ENCODE assay signal across 7 cellular contexts in the genomic region with DNA sequence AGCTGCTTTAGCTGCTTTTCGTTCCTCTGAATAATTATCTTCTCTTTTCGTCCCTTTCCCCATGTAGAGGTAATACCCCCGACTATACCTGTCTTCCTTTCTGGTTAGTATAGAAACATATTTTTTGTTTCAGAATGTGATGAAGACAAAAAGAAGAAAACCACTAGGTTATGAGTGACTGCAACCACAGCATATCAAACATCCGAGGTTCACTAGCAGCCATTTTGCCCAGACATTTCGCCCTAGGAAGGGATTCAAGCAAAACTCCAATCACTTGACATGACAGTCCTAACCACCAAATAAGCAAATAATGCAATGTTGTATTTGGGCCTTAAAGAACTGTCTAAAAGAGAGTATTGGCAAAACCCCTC. TPM values are rescaled to one million over a fixed set of nuclear protein-coding genes. Genes with fewer than 3 reads are reported as not detected.
DNase-seq lines count a peak whose midpoint lies in the region; ATAC-seq, FAIRE-seq and TF ChIP-seq lines count a peak whose summit lies in the region.

No MANE protein-coding gene starts in this region.

- no peak overlapping the region for H3K18ac ChIP-seq in H1 (ENCODE audit: extremely low read depth, low read length)

- H3K79me2 ChIP-seq in H1 (ENCODE audit: control insufficient read depth in 1 of 2, insufficient read depth in 2 of 2, low read length in 2 of 2), result peaks cover 95 to 100% of the 10 kb centered on the region in 2 experiments

- peak in 1 of 2 experiments; percentile 59; a peak in 1 of 3 replicates for TF ChIP-seq POLR2A in H1 (IDR thresholded peaks at IDR 0.05; ENCODE audit: control extremely low read depth in 1 of 2, low read depth in 2 of 2, low read length in 2 of 2)

- H3K4me1 Mint-ChIP-seq in IgD-negative memory B cell, result peaks cover 76 to 81% (median 80%) of the 10 kb centered on the region in 3 donors

- no peak overlapping the region for H2BK20ac ChIP-seq in H1 (ENCODE audit: low read length)

- 0 out of 7 replicates have a peak overlapping the region, but pooled peaks of 1 of the 4 experiments have one; percentile 22 for H3K9ac ChIP-seq in H1 (replicated peaks in 1 of 4; ENCODE audit: extremely low read depth in 1 of 4, low read depth in 3 of 4, low read length in 3 of 4)
- H3K9ac ChIP-seq in skeletal muscle satellite cell (ENCODE audit: low read depth, low read length), result no peak overlapping the region

- no peak overlapping the region for H2AK5ac ChIP-seq in H1 (ENCODE audit: low read depth, low read length)

- no peak for TF ChIP-seq RAD21 in H1 (IDR thresholded peaks at IDR 0.05 in 1 of 2, conservative IDR thresholded peaks at IDR 0.05 in 1 of 2; ENCODE audit: low read depth in 2 of 2, low read length in 2 of 2)

- H2BK15ac ChIP-seq in H1 (ENCODE audit: low read length), result no peak overlapping the region

- no peaks in the 10 kb centered on the region for H3K23me2 ChIP-seq in H1 (ENCODE audit: low read depth, low read length)

- no peak overlapping the region for H2BK12ac ChIP-seq in H1 (ENCODE audit: low read depth, low read length)

- CTCF ChIA-PET in H1 (lab: Charles Lee; ENCODE audit: partially characterized antibody), result interaction anchor here (1.0 to 2.4 kb wide), 5 partner anchors 11 to 41 kb away, joined by 3 to 15 read pairs (median 4); no protein-coding TSS in a partner anchor

- FAIRE-seq in H1 (lab: Jason Lieb, UNC), result no peak

- no peak overlapping the region for H4K8ac ChIP-seq in H1 (ENCODE audit: extremely low read depth, insufficient read depth, low read length)

- H3K9me3 ChIP-seq in H1 (ENCODE audit: insufficient read depth in 2 of 2, low read depth in 1 of 2, low read length in 1 of 2), result no peaks in the 10 kb centered on the region
- H3K9me3 ChIP-seq in skeletal muscle satellite cell (replicated peaks; ENCODE audit: low read length), result no peaks in the 10 kb centered on the region

- H3K27me3 Mint-ChIP-seq in IgD-negative memory B cell, result no peaks in the 10 kb centered on the region

- H3K4me3 ChIP-seq in H1 (ENCODE audit: extremely low read depth in 1 of 4, insufficient read depth in 2 of 4, low read depth in 3 of 4, low read length in 4 of 4) (no peak overlapping the region), skeletal muscle satellite cell (ENCODE audit: low read length) (no peak overlapping the region)

- peak overlapping the region; percentile 26 to 82 (median 66) for H3K4me3 Mint-ChIP-seq in IgD-negative memory B cell

- no peaks in the 10 kb centered on the region for H3K79me1 ChIP-seq in H1 (ENCODE audit: low read depth, low read length)

- H3K36me3 Mint-ChIP-seq in IgD-negative memory B cell, result peaks cover 5% of the 10 kb centered on the region

- H4K91ac ChIP-seq in H1 (replicated peaks; ENCODE audit: insufficient read length, low read length), result no peak overlapping the region

- no peak overlapping the region for H3K14ac ChIP-seq in H1 (ENCODE audit: insufficient read length)

- H3K9me3 Mint-ChIP-seq in IgD-negative memory B cell, result no peaks in the 10 kb centered on the region

- no peaks in the 10 kb centered on the region for H3K27me3 ChIP-seq in H1 (replicated peaks in 1 of 4; ENCODE audit: control insufficient read depth in 3 of 4, extremely low read depth in 1 of 4, insufficient read depth in 3 of 4, low read length in 3 of 4)
- no peaks in the 10 kb centered on the region for H3K27me3 ChIP-seq in skeletal muscle satellite cell (ENCODE audit: control insufficient read depth, insufficient read depth, low read length)

- no peak overlapping the region for H3K23ac ChIP-seq in H1 (ENCODE audit: insufficient read length)

- peaks cover 14 to 41% (median 25%) of the 10 kb centered on the region in 4 experiments for H3K36me3 ChIP-seq in H1 (ENCODE audit: control insufficient read depth in 2 of 4, insufficient read depth in 4 of 4, low read length in 3 of 4)
- H3K36me3 ChIP-seq in skeletal muscle satellite cell (ENCODE audit: insufficient read depth, low read length), result peaks cover 37% of the 10 kb centered on the region

- ATAC-seq in GM18909 (IDR thresholded peaks at IDR 0.05; ENCODE audit: poor library complexity, unreplicated experiment) (peak; percentile 24), left lobe of liver (no peak), GM21723 (IDR thresholded peaks at IDR 0.05; ENCODE audit: unreplicated experiment) (no peak)

- TF ChIP-seq EP300 in H1 (IDR thresholded peaks at IDR 0.05; ENCODE audit: borderline replicate concordance in 1 of 2, low read depth in 2 of 2, low read length in 2 of 2), result no peak

- H3K56ac ChIP-seq in H1 (replicated peaks; ENCODE audit: insufficient read length, low read depth, low read length), result no peak overlapping the region

- POLR2A ChIA-PET in H1 (lab: Charles Lee; ENCODE audit: partially characterized antibody), result interaction anchor here (0.8 to 20.7 kb wide), 7 partner anchors 9 to 325 kb away, joined by 3 to 424 read pairs (median 19); partner anchors contain the start of genes MGME1 and SNX5

- DNase-seq in H1 (ENCODE audit: low read depth in 1 of 2, low spot score in 2 of 2), result no peak
- DNase-seq in left lobe of liver (ENCODE audit: low spot score), result no peak
- no peak for DNase-seq in kidney glomerular epithelial cell (lab: John Stamatoyannopoulos, UW)

- no peak overlapping the region for H2BK5ac ChIP-seq in H1 (ENCODE audit: low read depth, low read length)

- H3K27ac ChIP-seq in H1 (ENCODE audit: low read depth, low read length), result no peak overlapping the region

- H3K4ac ChIP-seq in H1 (replicated peaks; ENCODE audit: insufficient read length, low read depth, low read length), result no peak overlapping the region

- H3K27ac Mint-ChIP-seq in IgD-negative memory B cell, result peak overlapping the region; percentile 19 to 92 (median 41)

- peak overlapping the region; percentile 19 to 47; a peak in 3 of 4 replicates for H3K4me2 ChIP-seq in H1 (ENCODE audit: insufficient read depth in 1 of 2, low read depth in 2 of 2, low read length in 2 of 2)
- H3K4me2 ChIP-seq in skeletal muscle satellite cell (ENCODE audit: low read length), result peak overlapping the region; percentile 50

- no peak for TF ChIP-seq CTCF in H1 (IDR thresholded peaks at IDR 0.05; ENCODE audit: control extremely low read depth in 1 of 3, insufficient read depth in 1 of 3, low read depth in 1 of 3, low read length in 3 of 3)

- no peak overlapping the region for H4K5ac ChIP-seq in H1 (ENCODE audit: insufficient read length, low read depth, low read length)

- 82% methylated on average over 5 of the region's 5 CpGs; no CpG with 5 or more reads in 1 of the 2 experiments for WGBS in H1 (ENCODE audit: extremely low coverage in 1 of 2, insufficient coverage in 1 of 2, insufficient read length in 1 of 2, insufficient replicate concordance in 2 of 2, low coverage in 1 of 2, low lambda C conversion rate in 2 of 2, missing lambda C conversion rate in 1 of 2), 2 experiments

- H3K4me1 ChIP-seq in H1 (replicated peaks in 1 of 4; ENCODE audit: control insufficient read depth in 3 of 4, insufficient read depth in 4 of 4, low read length in 3 of 4) (peaks cover 0 to 32% (median 6%) of the 10 kb centered on the region in 4 experiments; a peak in 6 of 7 replicates), skeletal muscle satellite cell (ENCODE audit: control insufficient read depth, insufficient read depth, low read length) (peaks cover 66% of the 10 kb centered on the region)

- H4K20me1 ChIP-seq in H1 (replicated peaks in 1 of 2; ENCODE audit: control insufficient read depth in 1 of 2, insufficient read depth in 2 of 2, low read length in 2 of 2), result peaks cover 50 to 53% of the 10 kb centered on the region in 2 experiments

- no peak overlapping the region for H2AFZ ChIP-seq in H1 (ENCODE audit: low read length)

- H2BK120ac ChIP-seq in H1 (replicated peaks; ENCODE audit: low read depth, low read length), result no peak overlapping the region

TF ChIP-seq in H1, 55 proteins besides CTCF, POLR2A, EP300 and RAD21:
- TF ChIP-seq POU5F1 (IDR thresholded peaks at IDR 0.05; ENCODE audit: low read depth, low read length) (no peak), EGR1 (IDR thresholded peaks at IDR 0.05; ENCODE audit: borderline replicate concordance, low read depth, low read length) (no peak), TCF12 (IDR thresholded peaks at IDR 0.05; ENCODE audit: low read depth, low read length) (no peak), SP1 (IDR thresholded peaks at IDR 0.05; ENCODE audit: low read depth, low read length) (no peak), JUN (IDR thresholded peaks at IDR 0.05; ENCODE audit: low read depth, low read length) (no peak), HDAC6 (IDR thresholded peaks at IDR 0.05; ENCODE audit: low read depth, low read length) (no peak)

RNA-seq across cellular contexts. Expression of gene SNX5, which starts 9.4 kb away (rescaled TPM):
- polyA plus RNA-seq in IgD-negative memory B cell (103 TPM), H1 (2011; rRNA removed) (140 and 155 TPM in 2 replicates)
- total RNA-seq in H1 (2021; fragmentation: NEBNext Ultra II Directional; extraction: Animal tissue kit (Norgen Biotek cat#: 25700)), result 181 and 194 TPM in 2 replicates
- polyA plus RNA-seq in H1 (2011; cell fraction: cytosol; rRNA removed), result 179 TPM
- 236 TPM for polyA plus RNA-seq in H1 (2011; cell fraction: nucleus; rRNA removed)
- polyA plus RNA-seq in H1 (2012, experiment 1 of 2), result 129 to 235 TPM (median 148 TPM) in 4 replicates
- polyA plus RNA-seq in H1 (2012, experiment 2 of 2), result 34.5 TPM
- polyA plus RNA-seq in H1 (2013, experiment 1 of 2), result 213 TPM
- 198 TPM for polyA plus RNA-seq in H1 (2013, experiment 2 of 2)
- polyA minus RNA-seq in H1 (2011; rRNA and poly(A)+ RNA removed), result 163 and 196 TPM in 2 replicates
- 156 TPM for polyA minus RNA-seq in H1 (2011; cell fraction: cytosol; rRNA and poly(A)+ RNA removed)
- 471 TPM for polyA minus RNA-seq in H1 (2011; cell fraction: nucleus; rRNA and poly(A)+ RNA removed)
- 109 and 122 TPM in 2 replicates for total RNA-seq in skeletal muscle satellite cell (2012; rRNA removed)
- 29.2 TPM for total RNA-seq in left lobe of liver

RNA-seq across cellular contexts. Expression of gene MGME1, which starts 9.6 kb away (rescaled TPM):
- polyA plus RNA-seq in IgD-negative memory B cell (29.2 TPM), H1 (2011; rRNA removed) (13.7 and 27.7 TPM in 2 replicates)
- 56.3 and 59.0 TPM in 2 replicates for total RNA-seq in H1 (2021; fragmentation: NEBNext Ultra II Directional; extraction: Animal tissue kit (Norgen Biotek cat#: 25700))
- polyA plus RNA-seq in H1 (2011; cell fraction: cytosol; rRNA removed), result 26.3 TPM
- 10.6 TPM for polyA plus RNA-seq in H1 (2011; cell fraction: nucleus; rRNA removed)
- polyA plus RNA-seq in H1 (2012, experiment 1 of 2), result 41.6 to 71.7 TPM (median 46.4 TPM) in 4 replicates
- polyA plus RNA-seq in H1 (2012, experiment 2 of 2), result 8.8 TPM
- polyA plus RNA-seq in H1 (2013, experiment 1 of 2), result 34.4 TPM
- polyA plus RNA-seq in H1 (2013, experiment 2 of 2), result 35.2 TPM
- polyA minus RNA-seq in H1 (2011; rRNA and poly(A)+ RNA removed), result 29.0 and 31.2 TPM in 2 replicates
- 36.3 TPM for polyA minus RNA-seq in H1 (2011; cell fraction: cytosol; rRNA and poly(A)+ RNA removed)
- 31.8 TPM for polyA minus RNA-seq in H1 (2011; cell fraction: nucleus; rRNA and poly(A)+ RNA removed)
- 6.6 and 12.5 TPM in 2 replicates for total RNA-seq in skeletal muscle satellite cell (2012; rRNA removed)
- 5.7 TPM for total RNA-seq in left lobe of liver
